Comparison of ENCODE assay signal across 1 cellular context in genomic region chr1:81446006-81446669, GRCh38.
TF ChIP-seq lines count a peak whose summit lies in the region.

No MANE protein-coding gene starts in this region.

TF ChIP-seq in GM23338, 12 proteins besides CTCF, POLR2A, EP300 and RAD21 (continued from another document):
- TF ChIP-seq REST (IDR thresholded peaks at IDR 0.05; ENCODE audit: unreplicated experiment) (no peak), EZH2phosphoT487 (IDR thresholded peaks at IDR 0.05; ENCODE audit: unreplicated experiment) (no peak), STAT1 (IDR thresholded peaks at IDR 0.05; ENCODE audit: unreplicated experiment) (no peak), EZH2 (IDR thresholded peaks at IDR 0.05; ENCODE audit: low read depth, unreplicated experiment) (no peak), CREB1 (CRISPR knock-in tag; IDR thresholded peaks at IDR 0.05; ENCODE audit: low read depth) (no peak)
